ENCODE assay signal across 8 cellular contexts in genomic region chr1:51330331-51331201, GRCh38. TPM values are rescaled to one million over a fixed set of nuclear protein-coding genes. Genes with fewer than 3 reads are reported as not detected.
DNase-seq lines count a peak whose midpoint lies in the region; ATAC-seq, FAIRE-seq and TF ChIP-seq lines count a peak whose summit lies in the region.

Gene TTC39A, minus strand, starts transcription at chr1:51330562. Its CDS starts 85 bp downstream, at chr1:51330477.

- no peaks in the 10 kb centered on the region for H3K36me3 ChIP-seq in NT2/D1 (ENCODE audit: insufficient read depth, insufficient read length, low read length)

- peak within 1 kb of the TSS; percentile 20 for H3K27ac Mint-ChIP-seq in nephron progenitor cell

- TF ChIP-seq POLR2A in GM12891 (IDR thresholded peaks at IDR 0.05; ENCODE audit: low read depth, low read length) (no peak), erythroblast (IDR thresholded peaks at IDR 0.05; ENCODE audit: low read length) (no peak)

- H3K36me3 Mint-ChIP-seq in nephron progenitor cell (ENCODE audit: low read depth) = no peaks in the 10 kb centered on the region

- FAIRE-seq in GM12891 (lab: Jason Lieb, UNC) = peak; percentile 28

- H3K9ac ChIP-seq in NT2/D1 (ENCODE audit: insufficient read length, low read depth) = peak within 1 kb of the TSS; percentile 38

- DNase-seq in GM12891 (ENCODE audit: insufficient read length, low spot score) = peak; percentile 44
- DNase-seq in NT2/D1 (ENCODE audit: low read depth, low spot score) = no peak
- DNase-seq in erythroblast (lab: John Stamatoyannopoulos, UW) = peak; percentile 43 to 56
- DNase-seq in nephron progenitor cell = peak; percentile 48
- no peak for DNase-seq in NCI-H2227 treated with DMSO at 0.1 percent for 48 hours (lab: John Stamatoyannopoulos, UW)
- DNase-seq in activated CD4-positive, CD25-positive, alpha-beta regulatory T cell treated with anti-CD3 and anti-CD28 coated beads, Interleukin-2, amount 50 U/mL, for 72 hours = no peak

- peak within 1 kb of the TSS; percentile 84 for H3K4me3 Mint-ChIP-seq in nephron progenitor cell

- H3K27me3 Mint-ChIP-seq in nephron progenitor cell (ENCODE audit: low read depth, poor library complexity) = peaks cover 22% of the 10 kb centered on the region

- no peaks in the 10 kb centered on the region for H3K9me3 ChIP-seq in NT2/D1 (ENCODE audit: insufficient read depth, low read length)

- H3K27me3 ChIP-seq in NT2/D1 (ENCODE audit: insufficient read depth, insufficient read length) = peaks cover 20% of the 10 kb centered on the region

- H3K9me3 Mint-ChIP-seq in nephron progenitor cell = no peaks in the 10 kb centered on the region

- TF ChIP-seq CTCF in nephron progenitor cell (IDR thresholded peaks at IDR 0.05) = no peak

- ATAC-seq in GM21515 (IDR thresholded peaks at IDR 0.05; ENCODE audit: unreplicated experiment) = no peak
- no peak for ATAC-seq in GM18873 (IDR thresholded peaks at IDR 0.05; ENCODE audit: low FRiP score, unreplicated experiment)

- H3K4me1 Mint-ChIP-seq in nephron progenitor cell = peaks cover 33% of the 10 kb centered on the region

- H3K4me3 ChIP-seq in NT2/D1 (ENCODE audit: insufficient read length, low read depth) = peak within 1 kb of the TSS; percentile 56

- H3K4me1 ChIP-seq in NT2/D1 (ENCODE audit: insufficient read depth, insufficient read length) = peaks cover 7% of the 10 kb centered on the region

TF ChIP-seq in GM12891, 5 proteins besides CTCF, POLR2A, EP300 and RAD21:
- no peak for TF ChIP-seq POU2F2 (IDR thresholded peaks at IDR 0.05; ENCODE audit: low read depth, low read length)
- no peak for TF ChIP-seq PAX5 (IDR thresholded peaks at IDR 0.05; ENCODE audit: insufficient read depth, low read length, severe bottlenecking)
- no peak for TF ChIP-seq SPI1 (IDR thresholded peaks at IDR 0.05; ENCODE audit: low read depth, low read length)
- no peak for TF ChIP-seq TAF1 (IDR thresholded peaks at IDR 0.05; ENCODE audit: low read depth, low read length)
- no peak for TF ChIP-seq POLR2AphosphoS5 (IDR thresholded peaks at IDR 0.05; ENCODE audit: low read depth, low read length)

RNA-seq across cellular contexts. Expression of gene TTC39A, which starts in this region (rescaled TPM):
- 1.6 TPM for polyA plus RNA-seq in GM12891 (2012; ENCODE audit: low read depth, missing spikeins)

Comparison
In these comparisons a context has a peak if more than half of its experiments do, and no peak if none do; other contexts are left out.
1. DNase-seq: peak in GM12891 (single experiment), erythroblast (2 of 2) and nephron progenitor cell (single experiment); none in NT2/D1 (single experiment), NCI-H2227 treated with DMSO at 0.1 percent for 48 hours (single experiment) and activated CD4-positive, CD25-positive, alpha-beta regulatory T cell treated with anti-CD3 and anti-CD28 coated beads, Interleukin-2, amount 50 U/mL, for 72 hours (single experiment).